22 cellular contexts compared by ENCODE assay signal in the genomic region with DNA sequence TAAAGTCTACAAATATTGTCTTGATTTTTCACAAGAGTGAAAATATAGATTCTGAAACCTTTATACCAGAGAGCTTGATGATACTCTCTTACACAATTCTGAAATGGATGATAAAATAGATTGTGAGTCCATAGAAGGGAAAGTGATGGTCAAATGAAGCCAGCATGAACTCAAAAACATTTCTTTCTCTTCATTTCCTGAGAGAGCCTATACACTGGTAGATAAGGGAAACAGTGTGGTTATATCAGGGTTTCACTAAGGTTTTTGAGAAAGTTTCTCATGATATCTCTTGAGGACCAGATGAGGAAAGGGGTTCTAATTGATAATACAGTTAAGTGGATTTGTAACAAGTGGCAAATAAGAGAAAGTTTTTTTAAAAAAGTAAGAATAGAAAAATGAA.
DNase-seq lines count a peak whose midpoint lies in the region; ATAC-seq, FAIRE-seq and TF ChIP-seq lines count a peak whose summit lies in the region.
"Had no signal": no experiment of that assay in that cellular context is flagged by ENCODE, and none has a peak within 500 bp of the region (broad histone marks: within the 10 kb centered on the region; RNA-seq: fewer than 3 reads in every experiment).

No MANE protein-coding gene starts in this region.

- CTCF ChIA-PET in WTC11 (lab: Charles Lee) = no interaction called here

- no peak overlapping the region for H3K4me3 Mint-ChIP-seq in WTC11

- H3K4me3 ChIP-seq in GM06990 (replicated peaks; ENCODE audit: low read depth, low read length) (no peak overlapping the region), WERI-Rb-1 (ENCODE audit: low read depth, low read length) (no peak overlapping the region)
- H3K4me3 ChIP-seq: ascending aorta, BLaER1, tibial artery had no signal

- POLR2A ChIA-PET in WTC11 (lab: Charles Lee) = no interaction called here

- H3K4me1 Mint-ChIP-seq in WTC11 = no peaks in the 10 kb centered on the region

- H3K27me3 ChIP-seq in GM06990 (replicated peaks; ENCODE audit: control insufficient read depth, insufficient read depth, low read length) (no peaks in the 10 kb centered on the region), WERI-Rb-1 (ENCODE audit: insufficient read depth, low read depth, severe bottlenecking) (no peaks in the 10 kb centered on the region)
- H3K27me3 ChIP-seq: ascending aorta, BLaER1, tibial artery had no signal

- no peaks in the 10 kb centered on the region for H3K27me3 Mint-ChIP-seq in WTC11 (ENCODE audit: low read depth)

- no peak for FAIRE-seq in GM12892 (lab: Jason Lieb, UNC)

- no peak overlapping the region for H3K27ac ChIP-seq in WERI-Rb-1
- H3K27ac ChIP-seq: 22Rv1, ascending aorta, BLaER1, HL-60, tibial artery had no signal

- no peak overlapping the region for H3K27ac Mint-ChIP-seq in WTC11

- TF ChIP-seq CTCF in GM06990 (IDR thresholded peaks at IDR 0.05; ENCODE audit: insufficient read depth, low read length, poor library complexity, severe bottlenecking) (no peak), WTC11 (IDR thresholded peaks at IDR 0.05) (no peak), WERI-Rb-1 (IDR thresholded peaks at IDR 0.05; ENCODE audit: low read depth, low read length) (no peak)

- no peak for TF ChIP-seq POLR2A in GM12892 (IDR thresholded peaks at IDR 0.05; ENCODE audit: low read depth, low read length)

- H3K9me3 Mint-ChIP-seq in WTC11 = no peaks in the 10 kb centered on the region

- H3K36me3 ChIP-seq in GM06990 (ENCODE audit: control insufficient read depth, insufficient read depth, low read length) (no peaks in the 10 kb centered on the region), WERI-Rb-1 (no peaks in the 10 kb centered on the region)
- H3K36me3 ChIP-seq: ascending aorta, BLaER1, tibial artery had no signal

- no peaks in the 10 kb centered on the region for H3K9me3 ChIP-seq in WERI-Rb-1 (ENCODE audit: severe bottlenecking)
- H3K9me3 ChIP-seq: ascending aorta, BLaER1, tibial artery had no signal

- ATAC-seq in GM19397 (IDR thresholded peaks at IDR 0.05; ENCODE audit: unreplicated experiment) (peak; percentile 68), HG02759 (IDR thresholded peaks at IDR 0.05; ENCODE audit: unreplicated experiment) (peak; percentile 52), HG03378 (IDR thresholded peaks at IDR 0.05; ENCODE audit: unreplicated experiment) (peak; percentile 76), WTC11 (no peak)
- ATAC-seq: HCT116, left ventricle myocardium superior had no signal

- peak; percentile 15 for DNase-seq in GM06990 (ENCODE audit: extremely low read depth, insufficient read length)
- no peak for DNase-seq in GM12892 (ENCODE audit: insufficient read length)
- DNase-seq in WTC11 (ENCODE audit: low spot score) = no peak
- DNase-seq in WERI-Rb-1 = no peak
- no peak for DNase-seq in SKM-1 treated with dmso at 0.1 percent for 144 hours (lab: John Stamatoyannopoulos, UW; ENCODE audit: unreplicated experiment)
- DNase-seq: activated naive CD4-positive, alpha-beta T cell; DMS 273 treated with DMSO at 0.1 percent for 48 hours; foreskin fibroblast; KG1; left ventricle myocardium superior; NCI-H1105; NCI-H748 treated with DMSO at 0.1 percent for 48 hours; SW 1271; tibial artery had no signal

- no peaks in the 10 kb centered on the region for H3K36me3 Mint-ChIP-seq in WTC11

TF ChIP-seq in WTC11, 78 proteins besides CTCF, POLR2A, EP300 and RAD21:
- TF ChIP-seq, protein P1, sequence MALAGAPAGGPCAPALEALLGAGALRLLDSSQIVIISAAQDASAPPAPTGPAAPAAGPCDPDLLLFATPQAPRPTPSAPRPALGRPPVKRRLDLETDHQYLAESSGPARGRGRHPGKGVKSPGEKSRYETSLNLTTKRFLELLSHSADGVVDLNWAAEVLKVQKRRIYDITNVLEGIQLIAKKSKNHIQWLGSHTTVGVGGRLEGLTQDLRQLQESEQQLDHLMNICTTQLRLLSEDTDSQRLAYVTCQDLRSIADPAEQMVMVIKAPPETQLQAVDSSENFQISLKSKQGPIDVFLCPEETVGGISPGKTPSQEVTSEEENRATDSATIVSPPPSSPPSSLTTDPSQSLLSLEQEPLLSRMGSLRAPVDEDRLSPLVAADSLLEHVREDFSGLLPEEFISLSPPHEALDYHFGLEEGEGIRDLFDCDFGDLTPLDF (CRISPR knock-in tag; IDR thresholded peaks at IDR 0.05) = no peak
- TF ChIP-seq CREB1 (CRISPR knock-in tag; IDR thresholded peaks at IDR 0.05) (no peak), ZBTB21 (CRISPR knock-in tag; IDR thresholded peaks at IDR 0.05; ENCODE audit: borderline replicate concordance) (no peak), NR1H2 (CRISPR knock-in tag; IDR thresholded peaks at IDR 0.05) (no peak), ZNF396 (CRISPR knock-in tag; IDR thresholded peaks at IDR 0.05; ENCODE audit: borderline replicate concordance) (no peak), GABPB1 (CRISPR knock-in tag; IDR thresholded peaks at IDR 0.05) (no peak)
- TF ChIP-seq, protein P2, sequence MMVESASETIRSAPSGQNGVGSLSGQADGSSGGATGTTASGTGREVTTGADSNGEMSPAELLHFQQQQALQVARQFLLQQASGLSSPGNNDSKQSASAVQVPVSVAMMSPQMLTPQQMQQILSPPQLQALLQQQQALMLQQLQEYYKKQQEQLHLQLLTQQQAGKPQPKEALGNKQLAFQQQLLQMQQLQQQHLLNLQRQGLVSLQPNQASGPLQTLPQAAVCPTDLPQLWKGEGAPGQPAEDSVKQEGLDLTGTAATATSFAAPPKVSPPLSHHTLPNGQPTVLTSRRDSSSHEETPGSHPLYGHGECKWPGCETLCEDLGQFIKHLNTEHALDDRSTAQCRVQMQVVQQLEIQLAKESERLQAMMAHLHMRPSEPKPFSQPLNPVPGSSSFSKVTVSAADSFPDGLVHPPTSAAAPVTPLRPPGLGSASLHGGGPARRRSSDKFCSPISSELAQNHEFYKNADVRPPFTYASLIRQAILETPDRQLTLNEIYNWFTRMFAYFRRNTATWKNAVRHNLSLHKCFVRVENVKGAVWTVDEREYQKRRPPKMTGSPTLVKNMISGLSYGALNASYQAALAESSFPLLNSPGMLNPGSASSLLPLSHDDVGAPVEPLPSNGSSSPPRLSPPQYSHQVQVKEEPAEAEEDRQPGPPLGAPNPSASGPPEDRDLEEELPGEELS (CRISPR knock-in tag; IDR thresholded peaks at IDR 0.05) = no peak
- TF ChIP-seq, protein P3, sequence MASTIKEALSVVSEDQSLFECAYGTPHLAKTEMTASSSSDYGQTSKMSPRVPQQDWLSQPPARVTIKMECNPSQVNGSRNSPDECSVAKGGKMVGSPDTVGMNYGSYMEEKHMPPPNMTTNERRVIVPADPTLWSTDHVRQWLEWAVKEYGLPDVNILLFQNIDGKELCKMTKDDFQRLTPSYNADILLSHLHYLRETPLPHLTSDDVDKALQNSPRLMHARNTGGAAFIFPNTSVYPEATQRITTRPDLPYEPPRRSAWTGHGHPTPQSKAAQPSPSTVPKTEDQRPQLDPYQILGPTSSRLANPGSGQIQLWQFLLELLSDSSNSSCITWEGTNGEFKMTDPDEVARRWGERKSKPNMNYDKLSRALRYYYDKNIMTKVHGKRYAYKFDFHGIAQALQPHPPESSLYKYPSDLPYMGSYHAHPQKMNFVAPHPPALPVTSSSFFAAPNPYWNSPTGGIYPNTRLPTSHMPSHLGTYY (CRISPR knock-in tag; IDR thresholded peaks at IDR 0.05) = no peak
- TF ChIP-seq, protein P4, sequence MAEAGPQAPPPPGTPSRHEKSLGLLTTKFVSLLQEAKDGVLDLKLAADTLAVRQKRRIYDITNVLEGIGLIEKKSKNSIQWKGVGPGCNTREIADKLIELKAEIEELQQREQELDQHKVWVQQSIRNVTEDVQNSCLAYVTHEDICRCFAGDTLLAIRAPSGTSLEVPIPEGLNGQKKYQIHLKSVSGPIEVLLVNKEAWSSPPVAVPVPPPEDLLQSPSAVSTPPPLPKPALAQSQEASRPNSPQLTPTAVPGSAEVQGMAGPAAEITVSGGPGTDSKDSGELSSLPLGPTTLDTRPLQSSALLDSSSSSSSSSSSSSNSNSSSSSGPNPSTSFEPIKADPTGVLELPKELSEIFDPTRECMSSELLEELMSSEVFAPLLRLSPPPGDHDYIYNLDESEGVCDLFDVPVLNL (CRISPR knock-in tag; IDR thresholded peaks at IDR 0.05; ENCODE audit: borderline replicate concordance, low read depth) = no peak
- TF ChIP-seq, protein P5, sequence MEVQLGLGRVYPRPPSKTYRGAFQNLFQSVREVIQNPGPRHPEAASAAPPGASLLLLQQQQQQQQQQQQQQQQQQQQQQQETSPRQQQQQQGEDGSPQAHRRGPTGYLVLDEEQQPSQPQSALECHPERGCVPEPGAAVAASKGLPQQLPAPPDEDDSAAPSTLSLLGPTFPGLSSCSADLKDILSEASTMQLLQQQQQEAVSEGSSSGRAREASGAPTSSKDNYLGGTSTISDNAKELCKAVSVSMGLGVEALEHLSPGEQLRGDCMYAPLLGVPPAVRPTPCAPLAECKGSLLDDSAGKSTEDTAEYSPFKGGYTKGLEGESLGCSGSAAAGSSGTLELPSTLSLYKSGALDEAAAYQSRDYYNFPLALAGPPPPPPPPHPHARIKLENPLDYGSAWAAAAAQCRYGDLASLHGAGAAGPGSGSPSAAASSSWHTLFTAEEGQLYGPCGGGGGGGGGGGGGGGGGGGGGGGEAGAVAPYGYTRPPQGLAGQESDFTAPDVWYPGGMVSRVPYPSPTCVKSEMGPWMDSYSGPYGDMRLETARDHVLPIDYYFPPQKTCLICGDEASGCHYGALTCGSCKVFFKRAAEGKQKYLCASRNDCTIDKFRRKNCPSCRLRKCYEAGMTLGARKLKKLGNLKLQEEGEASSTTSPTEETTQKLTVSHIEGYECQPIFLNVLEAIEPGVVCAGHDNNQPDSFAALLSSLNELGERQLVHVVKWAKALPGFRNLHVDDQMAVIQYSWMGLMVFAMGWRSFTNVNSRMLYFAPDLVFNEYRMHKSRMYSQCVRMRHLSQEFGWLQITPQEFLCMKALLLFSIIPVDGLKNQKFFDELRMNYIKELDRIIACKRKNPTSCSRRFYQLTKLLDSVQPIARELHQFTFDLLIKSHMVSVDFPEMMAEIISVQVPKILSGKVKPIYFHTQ (CRISPR knock-in tag; IDR thresholded peaks at IDR 0.05) = no peak
TF ChIP-seq in WTC11: peak in this region for 0.
